In genomic region chr4:176539785-176540175, GRCh38 we compare ENCODE assay signal across 23 cellular contexts.
"Had no signal": no experiment of that assay in that cellular context is flagged by ENCODE, and none has a peak within 500 bp of the region (broad histone marks: within the 10 kb centered on the region; RNA-seq: fewer than 3 reads in every experiment).

No MANE protein-coding gene starts in this region.

- H3K36me3 ChIP-seq: cardiac muscle cell, heart left ventricle, tibial nerve, uterus had no signal

- H3K27me3 ChIP-seq: cardiac muscle cell, dorsolateral prefrontal cortex, tibial nerve, uterus had no signal

- ATAC-seq: esophagus mucosa; left colon; mucosa of descending colon; naive thymus-derived CD4-positive, alpha-beta T cell had no signal

- H3K4me3 ChIP-seq: cardiac muscle cell, dorsolateral prefrontal cortex, heart left ventricle, lung, mucosa of descending colon, skin epidermis, tibial nerve, uterus had no signal

- DNase-seq: activated CD4-positive, alpha-beta T cell treated with anti-CD3 and anti-CD28 coated beads, Interleukin-2, amount 10 ng/mL, durations not matched to agents 7 days and 5 days; activated CD4-positive, CD25-positive, alpha-beta regulatory T cell; activated CD8-positive, alpha-beta memory T cell treated with anti-CD3 and anti-CD28 coated beads for 24 hours; activated naive CD8-positive, alpha-beta T cell treated with anti-CD3 and anti-CD28 coated beads, Interleukin-2, amount 10 ng/mL, durations not matched to agents 7 days and 5 days; aorta; dorsolateral prefrontal cortex; heart left ventricle; immature natural killer cell; left colon; mucosa of descending colon; naive thymus-derived CD4-positive, alpha-beta T cell; retina; stimulated activated CD4-positive, alpha-beta T cell treated with anti-CD3 and anti-CD28 coated beads, Interleukin-15, amount 100 ng/mL, for 24 hours; stimulated activated CD4-positive, alpha-beta T cell treated with anti-CD3 and anti-CD28 coated beads, Interleukin-4, amount 100 ng/mL, for 1 hour; stimulated activated naive CD4-positive, alpha-beta T cell; SW 1271; uterus had no signal

- FAIRE-seq: frontal cortex had no signal
